ENCODE assay signal across 1 cellular context in genomic region chr2:10028988-10029874, GRCh38.
TF ChIP-seq lines count a peak whose summit lies in the region.

No MANE protein-coding gene starts in this region.

TF ChIP-seq in HepG2, 621 proteins besides CTCF, POLR2A, EP300 and RAD21 (continues in another document):
- TF ChIP-seq CSRNP2 (CRISPR knock-in tag; conservative IDR thresholded peaks at IDR 0.05; ENCODE audit: low read depth) (no peak), PHF8 (CRISPR knock-in tag; IDR thresholded peaks at IDR 0.05) (0 out of 2 replicates have a peak, but pooled peaks have one; percentile 25), ZNF609 (CRISPR knock-in tag; IDR thresholded peaks at IDR 0.05; ENCODE audit: borderline replicate concordance) (no peak), RXRB (CRISPR knock-in tag; IDR thresholded peaks at IDR 0.05; ENCODE audit: borderline replicate concordance) (0 out of 2 replicates have a peak, but pooled peaks have one; percentile 12), ZNF446 (CRISPR knock-in tag; IDR thresholded peaks at IDR 0.05) (no peak), SP5 (CRISPR knock-in tag; IDR thresholded peaks at IDR 0.05; ENCODE audit: borderline replicate concordance, low read depth) (0 out of 2 replicates have a peak, but pooled peaks have one; percentile 18), ZNF788 (CRISPR knock-in tag; IDR thresholded peaks at IDR 0.05; ENCODE audit: borderline replicate concordance) (no peak), MED1 (CRISPR knock-in tag; IDR thresholded peaks at IDR 0.05) (0 out of 2 replicates have a peak, but pooled peaks have one; percentile 9), DMAP1 (CRISPR knock-in tag; IDR thresholded peaks at IDR 0.05) (0 out of 2 replicates have a peak, but pooled peaks have one; percentile 30), ZNF333 (CRISPR knock-in tag; IDR thresholded peaks at IDR 0.05; ENCODE audit: borderline replicate concordance) (peak; percentile 54; the same call in 1 of the 2 replicates), ATF7 (IDR thresholded peaks at IDR 0.05) (no peak), ATF7 (CRISPR knock-in tag; IDR thresholded peaks at IDR 0.05) (no peak), ELF3 (CRISPR knock-in tag; IDR thresholded peaks at IDR 0.05) (peak; percentile 13; the same call in 1 of the 2 replicates), SIX1 (CRISPR knock-in tag; IDR thresholded peaks at IDR 0.05; ENCODE audit: borderline replicate concordance) (no peak), USF2 (IDR thresholded peaks at IDR 0.05; ENCODE audit: low read depth, low read length) (no peak), USF2 (CRISPR knock-in tag; IDR thresholded peaks at IDR 0.05; ENCODE audit: borderline replicate concordance) (no peak), ASH2L (IDR thresholded peaks at IDR 0.05; ENCODE audit: insufficient read length, low read depth, low read length) (no peak), MEF2D (CRISPR knock-in tag; IDR thresholded peaks at IDR 0.05) (peak; percentile 45; the same call in 1 of the 2 replicates), ZNF44 (CRISPR knock-in tag; IDR thresholded peaks at IDR 0.05) (peak; percentile 32; the same call in 1 of the 2 replicates), ZNF230 (CRISPR knock-in tag; IDR thresholded peaks at IDR 0.05) (no peak), ZFX (CRISPR knock-in tag; IDR thresholded peaks at IDR 0.05; ENCODE audit: low read depth) (peak; percentile 37; the same call in 1 of the 2 replicates), ZNF576 (CRISPR knock-in tag; IDR thresholded peaks at IDR 0.05) (0 out of 2 replicates have a peak, but pooled peaks have one; percentile 30), ZNF597 (CRISPR knock-in tag; IDR thresholded peaks at IDR 0.05) (no peak), SIN3A (IDR thresholded peaks at IDR 0.05; ENCODE audit: borderline replicate concordance, low read depth, low read length) (peak; percentile 25; the same call in 1 of the 2 replicates), ZNF652 (CRISPR knock-in tag; IDR thresholded peaks at IDR 0.05; ENCODE audit: borderline replicate concordance, low read depth) (no peak), ZNF776 (CRISPR knock-in tag; IDR thresholded peaks at IDR 0.05) (0 out of 2 replicates have a peak, but pooled peaks have one; percentile 42), GATAD1 (CRISPR knock-in tag; IDR thresholded peaks at IDR 0.05) (no peak), NR2F6 (IDR thresholded peaks at IDR 0.05) (no peak), NR2F6 (CRISPR knock-in tag; IDR thresholded peaks at IDR 0.05) (0 out of 2 replicates have a peak, but pooled peaks have one; percentile 3), ZNF687 (CRISPR knock-in tag; IDR thresholded peaks at IDR 0.05) (peak; percentile 68), FOXO4 (CRISPR knock-in tag; conservative IDR thresholded peaks at IDR 0.05) (no peak), ZNF121 (CRISPR knock-in tag; IDR thresholded peaks at IDR 0.05) (no peak), ATF1 (CRISPR knock-in tag; IDR thresholded peaks at IDR 0.05) (no peak), SOX6 (IDR thresholded peaks at IDR 0.05) (no peak), SOX6 (CRISPR knock-in tag; IDR thresholded peaks at IDR 0.05) (peak; percentile 29; the same call in 1 of the 2 replicates), PRMT3 (CRISPR knock-in tag; IDR thresholded peaks at IDR 0.05; ENCODE audit: borderline replicate concordance, low read depth) (no peak), ZMYM2 (CRISPR knock-in tag; IDR thresholded peaks at IDR 0.05) (no peak), SAP130 (CRISPR knock-in tag; IDR thresholded peaks at IDR 0.05; ENCODE audit: low read depth) (peak; percentile 60), KLF15 (CRISPR knock-in tag; IDR thresholded peaks at IDR 0.05; ENCODE audit: borderline replicate concordance) (no peak), EZH2 (conservative IDR thresholded peaks at IDR 0.05; ENCODE audit: low read depth, low read length) (no peak), ZNF720 (CRISPR knock-in tag; IDR thresholded peaks at IDR 0.05) (no peak), HDAC2 (CRISPR knock-in tag; IDR thresholded peaks at IDR 0.05) (0 out of 2 replicates have a peak, but pooled peaks have one; percentile 20), ZBTB37 (CRISPR knock-in tag; IDR thresholded peaks at IDR 0.05) (no peak), DDIT3 (CRISPR knock-in tag; IDR thresholded peaks at IDR 0.05) (no peak), EHMT2 (IDR thresholded peaks at IDR 0.05; ENCODE audit: borderline replicate concordance, low read depth, low read length) (no peak), MBD4 (IDR thresholded peaks at IDR 0.05; ENCODE audit: borderline replicate concordance, low read length) (no peak), ATF2 (CRISPR knock-in tag; IDR thresholded peaks at IDR 0.05) (no peak)
